Comparison of ENCODE assay signal across 8 cellular contexts in genomic region chr2:26330114-26330581, GRCh38. TPM values are rescaled to one million over a fixed set of nuclear protein-coding genes. Genes with fewer than 3 reads are reported as not detected.
A peak's percentile ranks its signal among the peaks of the same experiment; 100 is the strongest.
DNase-seq lines count a peak whose midpoint lies in the region; ATAC-seq, FAIRE-seq and TF ChIP-seq lines count a peak whose summit lies in the region.

No MANE protein-coding gene starts in this region.

- H2AFZ ChIP-seq in OCI-LY1 (ENCODE audit: low read length) = no peak overlapping the region
- H2AFZ ChIP-seq in H1 (ENCODE audit: low read length) = no peak overlapping the region

- H3K9me3 ChIP-seq in OCI-LY1 (ENCODE audit: low read length) (no peaks in the 10 kb centered on the region), H1 (ENCODE audit: insufficient read depth in 2 of 2, low read depth in 1 of 2, low read length in 1 of 2) (no peaks in the 10 kb centered on the region)

- H2BK12ac ChIP-seq in H1 (ENCODE audit: low read depth, low read length) = no peak overlapping the region

- no peaks in the 10 kb centered on the region for H3F3A ChIP-seq in OCI-LY1 (ENCODE audit: insufficient read depth, low read length)

- no peaks in the 10 kb centered on the region for H3K79me1 ChIP-seq in H1 (ENCODE audit: low read depth, low read length)

- WGBS in H1 (ENCODE audit: extremely low coverage in 1 of 2, insufficient coverage in 1 of 2, insufficient read length in 1 of 2, insufficient replicate concordance in 2 of 2, low coverage in 1 of 2, low lambda C conversion rate in 2 of 2, missing lambda C conversion rate in 1 of 2), 2 experiments = 24% methylated on average over 8 of the region's 8 CpGs; no CpG with 5 or more reads in 1 of the 2 experiments

- H2BK15ac ChIP-seq in H1 (ENCODE audit: low read length) = no peak overlapping the region

- H3K4me3 ChIP-seq in OCI-LY1 (ENCODE audit: low read depth, low read length, poor library complexity, severe bottlenecking) (no peak overlapping the region), H1 (ENCODE audit: extremely low read depth in 1 of 4, insufficient read depth in 2 of 4, low read depth in 3 of 4, low read length in 4 of 4) (no peak overlapping the region)

- no peak overlapping the region for H4K5ac ChIP-seq in H1 (ENCODE audit: insufficient read length, low read depth, low read length)

- H3K56ac ChIP-seq in H1 (replicated peaks; ENCODE audit: insufficient read length, low read depth, low read length) = no peak overlapping the region

- H3K27ac ChIP-seq in OCI-LY1 (ENCODE audit: low read depth, low read length, poor library complexity, severe bottlenecking) (no peak overlapping the region), H1 (ENCODE audit: low read depth, low read length) (no peak overlapping the region)

- H3K27me3 ChIP-seq in OCI-LY1 (ENCODE audit: insufficient read depth, low read length) (no peaks in the 10 kb centered on the region; the same call in 1 of the 2 replicates), H1 (replicated peaks in 1 of 4; ENCODE audit: control insufficient read depth in 3 of 4, extremely low read depth in 1 of 4, insufficient read depth in 3 of 4, low read length in 3 of 4) (no peaks in the 10 kb centered on the region; a peak in 1 of 7 replicates)

- H3K36me3 Mint-ChIP-seq in activated CD8-positive, alpha-beta memory T cell treated with anti-CD3 and anti-CD28 coated beads, Interleukin-2, amount 10 ng/mL, durations not matched to agents 7 days and 5 days = no peaks in the 10 kb centered on the region

- H3K36me3 ChIP-seq in OCI-LY1 (ENCODE audit: insufficient read depth, low read length) = no peaks in the 10 kb centered on the region
- no peaks in the 10 kb centered on the region for H3K36me3 ChIP-seq in H1 (ENCODE audit: control insufficient read depth in 2 of 4, insufficient read depth in 4 of 4, low read length in 3 of 4)

- H3K4me3 Mint-ChIP-seq in activated CD8-positive, alpha-beta memory T cell treated with anti-CD3 and anti-CD28 coated beads, Interleukin-2, amount 10 ng/mL, durations not matched to agents 7 days and 5 days = no peak overlapping the region

- H4K8ac ChIP-seq in H1 (ENCODE audit: extremely low read depth, insufficient read depth, low read length) = peak overlapping the region; percentile 15; the same call in 1 of the 2 replicates

- peak overlapping the region; percentile 16 for H3K27ac Mint-ChIP-seq in activated CD8-positive, alpha-beta memory T cell treated with anti-CD3 and anti-CD28 coated beads, Interleukin-2, amount 10 ng/mL, durations not matched to agents 7 days and 5 days

- H3K79me2 ChIP-seq in OCI-LY1 (ENCODE audit: insufficient read depth, low read length) (no peaks in the 10 kb centered on the region), H1 (ENCODE audit: control insufficient read depth in 1 of 2, insufficient read depth in 2 of 2, low read length in 2 of 2) (no peaks in the 10 kb centered on the region)

- no peaks in the 10 kb centered on the region for H3K9me2 ChIP-seq in OCI-LY1 (ENCODE audit: low read depth, low read length)

- H3K9ac ChIP-seq in OCI-LY1 (ENCODE audit: low read length) = no peak overlapping the region
- no peak overlapping the region for H3K9ac ChIP-seq in H1 (replicated peaks in 1 of 4; ENCODE audit: extremely low read depth in 1 of 4, low read depth in 3 of 4, low read length in 3 of 4)

- TF ChIP-seq EP300 in Ishikawa (IDR thresholded peaks at IDR 0.05; ENCODE audit: borderline replicate concordance) (no peak), H1 (IDR thresholded peaks at IDR 0.05; ENCODE audit: borderline replicate concordance in 1 of 2, low read depth in 2 of 2, low read length in 2 of 2) (no peak)

- peak; percentile 89 for TF ChIP-seq RAD21 in Ishikawa (IDR thresholded peaks at IDR 0.05; ENCODE audit: low read depth)
- peak; percentile 81 to 92 for TF ChIP-seq RAD21 in H1 (IDR thresholded peaks at IDR 0.05 in 1 of 2, conservative IDR thresholded peaks at IDR 0.05 in 1 of 2; ENCODE audit: low read depth in 2 of 2, low read length in 2 of 2)

- H3K4ac ChIP-seq in H1 (replicated peaks; ENCODE audit: insufficient read length, low read depth, low read length) = no peak overlapping the region

- H3K4me2 ChIP-seq in OCI-LY1 (ENCODE audit: low read length) (no peak overlapping the region), H1 (ENCODE audit: insufficient read depth in 1 of 2, low read depth in 2 of 2, low read length in 2 of 2) (no peak overlapping the region)

- peaks cover 38% of the 10 kb centered on the region for H3K4me1 Mint-ChIP-seq in activated CD8-positive, alpha-beta memory T cell treated with anti-CD3 and anti-CD28 coated beads, Interleukin-2, amount 10 ng/mL, durations not matched to agents 7 days and 5 days

- H2BK5ac ChIP-seq in H1 (ENCODE audit: low read depth, low read length) = no peak overlapping the region

- CTCF ChIA-PET in activated CD8-positive, alpha-beta memory T cell treated with anti-CD3 and anti-CD28 coated beads, Interleukin-2, amount 10 ng/mL, durations not matched to agents 7 days and 5 days (lab: Charles Lee) = interaction anchor here (0.9 to 2.7 kb wide), 15 partner anchors 15 to 339 kb away, joined by 3 to 14 read pairs (median 3); partner anchors contain the start of genes ADGRF3, GAREM2, HADHA and HADHB
- CTCF ChIA-PET in H1 (lab: Charles Lee; ENCODE audit: partially characterized antibody) = interaction anchor here (0.6 to 4.0 kb wide), 24 partner anchors 10 to 632 kb away, joined by 3 to 24 read pairs (median 5); partner anchors contain the start of gene ADGRF3

- DNase-seq in AG08396 (ENCODE audit: low spot score) = peak; percentile 76
- peak; percentile 92 for DNase-seq in activated CD8-positive, alpha-beta memory T cell treated with anti-CD3 and anti-CD28 coated beads, Interleukin-2, amount 10 ng/mL, durations not matched to agents 7 days and 5 days
- peak in 1 of 2 experiments; percentile 91 for DNase-seq in H1 (ENCODE audit: low read depth in 1 of 2, low spot score in 2 of 2)
- DNase-seq in middle frontal gyrus (ENCODE audit: extremely low spot score, low spot score) = peak; percentile 43
- peak; percentile 71 for DNase-seq in stimulated activated CD8-positive, alpha-beta memory T cell treated with anti-CD3 and anti-CD28 coated beads, Interleukin-4, amount 100 ng/mL, for 24 hours (ENCODE audit: low read depth)

- no peak for TF ChIP-seq POLR2A in H1 (IDR thresholded peaks at IDR 0.05; ENCODE audit: control extremely low read depth in 1 of 2, low read depth in 2 of 2, low read length in 2 of 2)

- no peaks in the 10 kb centered on the region for H3K9me3 Mint-ChIP-seq in activated CD8-positive, alpha-beta memory T cell treated with anti-CD3 and anti-CD28 coated beads, Interleukin-2, amount 10 ng/mL, durations not matched to agents 7 days and 5 days (ENCODE audit: low read depth)

- no peaks in the 10 kb centered on the region for H3K27me3 Mint-ChIP-seq in activated CD8-positive, alpha-beta memory T cell treated with anti-CD3 and anti-CD28 coated beads, Interleukin-2, amount 10 ng/mL, durations not matched to agents 7 days and 5 days

- ATAC-seq in GM18907 (IDR thresholded peaks at IDR 0.05; ENCODE audit: unreplicated experiment) = peak; percentile 74
- ATAC-seq in activated CD8-positive, alpha-beta memory T cell treated with anti-CD3 and anti-CD28 coated beads, Interleukin-2, amount 10 ng/mL, durations not matched to agents 7 days and 5 days = peak; percentile 95

- no peak overlapping the region for H4K91ac ChIP-seq in H1 (replicated peaks; ENCODE audit: insufficient read length, low read length)

- H3K18ac ChIP-seq in H1 (ENCODE audit: extremely low read depth, low read length) = no peak overlapping the region

- no peak overlapping the region for H2BK120ac ChIP-seq in H1 (replicated peaks; ENCODE audit: low read depth, low read length)

- H3K14ac ChIP-seq in H1 (ENCODE audit: insufficient read length) = no peak overlapping the region

- H3K23ac ChIP-seq in H1 (ENCODE audit: insufficient read length) = no peak overlapping the region

- H2BK20ac ChIP-seq in H1 (ENCODE audit: low read length) = no peak overlapping the region

- H3K4me1 ChIP-seq in OCI-LY1 (ENCODE audit: insufficient read depth, low read length, severe bottlenecking) (no peaks in the 10 kb centered on the region), H1 (replicated peaks in 1 of 4; ENCODE audit: control insufficient read depth in 3 of 4, insufficient read depth in 4 of 4, low read length in 3 of 4) (no peaks in the 10 kb centered on the region)

- no peaks in the 10 kb centered on the region for H3K23me2 ChIP-seq in H1 (ENCODE audit: low read depth, low read length)

- H4K20me1 ChIP-seq in OCI-LY1 (ENCODE audit: insufficient read depth, low read length) (no peaks in the 10 kb centered on the region), H1 (replicated peaks in 1 of 2; ENCODE audit: control insufficient read depth in 1 of 2, insufficient read depth in 2 of 2, low read length in 2 of 2) (no peaks in the 10 kb centered on the region)

- FAIRE-seq in H1 (lab: Jason Lieb, UNC) = peak; percentile 87

- POLR2A ChIA-PET in H1 (lab: Charles Lee; ENCODE audit: partially characterized antibody) = interaction anchor here (2.1 kb wide), 1 partner anchor 14 kb away, joined by 6 read pairs; no protein-coding TSS in a partner anchor

- TF ChIP-seq CTCF in OCI-LY1 (IDR thresholded peaks at IDR 0.05; ENCODE audit: low read length) (peak; percentile 92), H1 (IDR thresholded peaks at IDR 0.05; ENCODE audit: control extremely low read depth in 1 of 3, insufficient read depth in 1 of 3, low read depth in 1 of 3, low read length in 3 of 3) (peak; percentile 86 to 87 (median 86))

- H2AK5ac ChIP-seq in H1 (ENCODE audit: low read depth, low read length) = no peak overlapping the region

RNA-seq across cellular contexts. Expression of gene SELENOI, which starts 15.8 kb away (rescaled TPM):
- 10 to 100 TPM; 38.4 to 41.3 TPM for total RNA-seq in activated CD8-positive, alpha-beta memory T cell treated with anti-CD3 and anti-CD28 coated beads, Interleukin-2, amount 10 ng/mL, durations not matched to agents 7 days and 5 days
- total RNA-seq in H1 (2021; fragmentation: NEBNext Ultra II Directional; extraction: Animal tissue kit (Norgen Biotek cat#: 25700)) = 54.8 and 63.8 TPM in 2 replicates
- 15.9 and 22.2 TPM in 2 replicates for polyA plus RNA-seq in H1 (2011; rRNA removed)
- polyA plus RNA-seq in H1 (2011; cell fraction: cytosol; rRNA removed) = 12.4 TPM
- 16.6 TPM for polyA plus RNA-seq in H1 (2011; cell fraction: nucleus; rRNA removed)
- 10.4 to 21.8 TPM (median 16.9 TPM) in 4 replicates for polyA plus RNA-seq in H1 (2012, experiment 1 of 2)
- polyA plus RNA-seq in H1 (2012, experiment 2 of 2) = 1.2 TPM
- 33.6 TPM for polyA plus RNA-seq in H1 (2013, experiment 1 of 2)
- polyA plus RNA-seq in H1 (2013, experiment 2 of 2) = 35.8 TPM
- 175 and 199 TPM in 2 replicates for polyA minus RNA-seq in H1 (2011; rRNA and poly(A)+ RNA removed)
- 20.9 TPM for polyA minus RNA-seq in H1 (2011; cell fraction: cytosol; rRNA and poly(A)+ RNA removed)
- 44.0 TPM for polyA minus RNA-seq in H1 (2011; cell fraction: nucleus; rRNA and poly(A)+ RNA removed)

RNA-seq across cellular contexts. Expression of gene ADGRF3, which starts 16.4 kb away (rescaled TPM):
- 1 to 10 TPM; 3.7 to 4.6 TPM for total RNA-seq in activated CD8-positive, alpha-beta memory T cell treated with anti-CD3 and anti-CD28 coated beads, Interleukin-2, amount 10 ng/mL, durations not matched to agents 7 days and 5 days
- total RNA-seq in H1 (2021; fragmentation: NEBNext Ultra II Directional; extraction: Animal tissue kit (Norgen Biotek cat#: 25700)) = 0.69 and 0.75 TPM in 2 replicates
- 0.31 and 0.54 TPM in 2 replicates for polyA plus RNA-seq in H1 (2011; rRNA removed)
- 0.28 TPM for polyA plus RNA-seq in H1 (2011; cell fraction: cytosol; rRNA removed)
- 2.2 TPM for polyA plus RNA-seq in H1 (2011; cell fraction: nucleus; rRNA removed)
- 0.83 to 2.3 TPM (median 0.95 TPM) in 4 replicates for polyA plus RNA-seq in H1 (2012, experiment 1 of 2)
- 0.22 TPM for polyA plus RNA-seq in H1 (2012, experiment 2 of 2)
- 0.67 TPM for polyA plus RNA-seq in H1 (2013, experiment 1 of 2)
- polyA plus RNA-seq in H1 (2013, experiment 2 of 2) = 0.31 TPM
- 0.54 and 1.2 TPM in 2 replicates for polyA minus RNA-seq in H1 (2011; rRNA and poly(A)+ RNA removed)
- not detected for polyA minus RNA-seq in H1 (2011; cell fraction: cytosol; rRNA and poly(A)+ RNA removed)
- polyA minus RNA-seq in H1 (2011; cell fraction: nucleus; rRNA and poly(A)+ RNA removed) = 0.30 TPM
